8 cellular contexts compared by ENCODE assay signal in the genomic region with DNA sequence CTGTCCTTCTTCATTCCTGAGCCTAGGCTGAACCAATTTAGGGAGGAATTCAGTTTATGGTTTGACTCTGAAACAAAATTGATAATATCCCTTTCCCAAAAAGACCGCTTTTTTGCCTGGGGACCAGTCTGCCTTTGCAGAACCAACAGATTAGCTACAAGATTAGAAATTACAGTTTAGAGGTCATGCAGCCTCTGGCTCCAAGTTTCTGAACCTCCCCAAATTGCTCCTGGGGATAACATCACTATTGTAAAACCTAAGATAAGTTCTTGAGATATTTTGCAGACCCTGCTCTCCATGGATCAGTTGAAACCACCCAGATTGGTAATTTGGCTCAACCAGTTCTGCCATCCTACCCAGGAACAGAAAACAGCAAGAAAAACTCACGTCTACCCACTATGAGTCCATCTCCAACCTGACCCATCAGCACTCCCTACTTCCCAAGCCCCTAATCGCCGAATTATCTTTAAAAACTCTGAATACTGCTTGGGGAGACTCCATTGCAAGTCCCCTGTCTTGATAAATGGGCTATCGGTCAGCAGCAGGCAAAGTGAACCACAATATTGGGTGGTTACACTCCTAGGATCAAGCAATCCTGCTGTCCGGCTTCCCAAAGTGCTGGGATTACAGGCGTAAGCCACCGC. TPM values are rescaled to one million over a fixed set of nuclear protein-coding genes. Genes with fewer than 3 reads are reported as not detected.
A peak's percentile ranks its signal among the peaks of the same experiment; 100 is the strongest.
DNase-seq lines count a peak whose midpoint lies in the region; ATAC-seq, FAIRE-seq and TF ChIP-seq lines count a peak whose summit lies in the region.

No MANE protein-coding gene starts in this region.

- DNase-seq in SJCRH30, result no peak
- no peak for DNase-seq in foreskin fibroblast
- DNase-seq in retinal pigment epithelial cell (ENCODE audit: low read depth), result no peak
- no peak for DNase-seq in RCC 7860 (ENCODE audit: low spot score)
- DNase-seq in NCI-H187 treated with DMSO at 0.1 percent for 48 hours (lab: John Stamatoyannopoulos, UW), result no peak
- DNase-seq in hepatic stellate cell (ENCODE audit: low spot score), result no peak

- H3K36me3 ChIP-seq in SJCRH30, result peaks cover 30% of the 10 kb centered on the region

- TF ChIP-seq CTCF in foreskin fibroblast (IDR thresholded peaks at IDR 0.05; ENCODE audit: low read depth, low read length) (no peak), retinal pigment epithelial cell (conservative IDR thresholded peaks at IDR 0.05; ENCODE audit: low read depth, low read length) (no peak)

- peak overlapping the region; percentile 72 for H3K4me3 ChIP-seq in SJCRH30
- peak overlapping the region; percentile 82 to 100 for H3K4me3 ChIP-seq in foreskin fibroblast (ENCODE audit: low read depth in 1 of 2, low read length in 2 of 2)
- peak overlapping the region; percentile 85 for H3K4me3 ChIP-seq in retinal pigment epithelial cell (ENCODE audit: low read length)

- no peaks in the 10 kb centered on the region for H3K27me3 ChIP-seq in SJCRH30

- peak overlapping the region; percentile 73 for H3K27ac ChIP-seq in SJCRH30

- no peak for FAIRE-seq in RCC 7860 (lab: Jason Lieb, UNC)

- peaks cover 12% of the 10 kb centered on the region; the same call in 1 of the 2 replicates for H3K4me1 ChIP-seq in SJCRH30

- peak; percentile 12 for ATAC-seq in GM18867 (IDR thresholded peaks at IDR 0.05; ENCODE audit: unreplicated experiment)
- peak; percentile 21 for ATAC-seq in HG02678 (IDR thresholded peaks at IDR 0.05; ENCODE audit: unreplicated experiment)

- H3K9me3 ChIP-seq in SJCRH30 (replicated peaks), result no peaks in the 10 kb centered on the region

RNA-seq across cellular contexts. Expression of a gene that starts 0.6 kb away (rescaled TPM):
- 151 and 169 TPM in 2 replicates for total RNA-seq in SJCRH30 (2014; rRNA removed; shearing (Covaris generic))

RNA-seq across cellular contexts. Expression of a gene that starts 11.2 kb away (rescaled TPM):
- 0.05 and 0.06 TPM in 2 replicates for total RNA-seq in SJCRH30 (2014; rRNA removed; shearing (Covaris generic))
